In genomic region chr2:189552334-189552990, GRCh38 we compare ENCODE assay signal across 15 cellular contexts. TPM values are rescaled to one million over a fixed set of nuclear protein-coding genes. Genes with fewer than 3 reads are reported as not detected.
DNase-seq lines count a peak whose midpoint lies in the region; ATAC-seq, FAIRE-seq and TF ChIP-seq lines count a peak whose summit lies in the region.
"Had no signal": no experiment of that assay in that cellular context is flagged by ENCODE, and none has a peak within 500 bp of the region (broad histone marks: within the 10 kb centered on the region; RNA-seq: fewer than 3 reads in every experiment).

No MANE protein-coding gene starts in this region.

- no peak for DNase-seq in SK-N-MC (ENCODE audit: low read depth, low spot score)
- DNase-seq in dermis microvascular lymphatic vessel endothelial cell (ENCODE audit: low read depth in 2 of 2) = peak; percentile 83 to 92
- peak; percentile 65 for DNase-seq in HepG2 (ENCODE audit: low spot score)
- no peak for DNase-seq in spleen
- DNase-seq in medulla oblongata (ENCODE audit: extremely low spot score) = no peak
- no peak for DNase-seq in SK-N-DZ (ENCODE audit: low spot score)
- DNase-seq in stimulated activated CD4-positive, alpha-beta T cell treated with anti-CD3 and anti-CD28 coated beads, Interleukin-4, amount 100 ng/mL, for 4 hours = no peak
- DNase-seq: activated CD4-positive, alpha-beta T cell treated with anti-CD3 and anti-CD28 coated beads for 1 hour; activated naive CD8-positive, alpha-beta T cell treated with anti-CD3 and anti-CD28 coated beads, Interleukin-2, amount 10 ng/mL, durations not matched to agents 7 days and 5 days; H9; naive thymus-derived CD4-positive, alpha-beta T cell; NCI-H345; substantia nigra had no signal

- peak; percentile 29; the same call in 2 of the 3 replicates for ATAC-seq in HepG2
- ATAC-seq in GM19397 (IDR thresholded peaks at IDR 0.05; ENCODE audit: unreplicated experiment) = no peak
- ATAC-seq: naive thymus-derived CD4-positive, alpha-beta T cell had no signal

- in situ Hi-C loops in HepG2 (cut with HindIII; ENCODE audit: extremely low pct_ligation_motif_present, low pct_unique_long_range_greater_than_20kb) = no loop called here

- TF ChIP-seq EP300 in HepG2 (IDR thresholded peaks at IDR 0.05; ENCODE audit: low read depth in 2 of 2, low read length in 2 of 2) = no peak; a peak in 1 of 4 replicates
- TF ChIP-seq EP300 in HepG2 (CRISPR knock-in tag; IDR thresholded peaks at IDR 0.05; ENCODE audit: borderline replicate concordance) = no peak

- H3K9me3 ChIP-seq in SK-N-MC (ENCODE audit: low read depth, low read length) (no peaks in the 10 kb centered on the region), HepG2 (ENCODE audit: low read length) (no peaks in the 10 kb centered on the region), spleen (no peaks in the 10 kb centered on the region)

- TF ChIP-seq POLR2A in HepG2 (IDR thresholded peaks at IDR 0.05; ENCODE audit: insufficient read depth in 1 of 2, low read depth in 2 of 2, low read length in 2 of 2) (no peak), spleen (IDR thresholded peaks at IDR 0.05) (no peak)

- intact Hi-C loops in HepG2 (cut with micrococcal nuclease; ENCODE audit: unreplicated experiment) = loop anchor here (2.0 kb wide), 1 partner anchor 22 kb away; no protein-coding TSS in a partner anchor
- intact Hi-C loops in spleen (cut with DNase I; ENCODE audit: low total_unique reads) = no loop called here

- H3K4me3 ChIP-seq in SK-N-MC = no peak overlapping the region
- no peak overlapping the region for H3K4me3 ChIP-seq in HepG2 (replicated peaks in 1 of 3; ENCODE audit: insufficient read depth in 1 of 3, low read depth in 2 of 3, low read length in 3 of 3)
- no peak overlapping the region for H3K4me3 ChIP-seq in spleen

- peak overlapping the region; percentile 4; the same call in 1 of the 2 replicates for H3K4me2 ChIP-seq in HepG2 (ENCODE audit: low read depth, low read length)

- FAIRE-seq in HepG2 (lab: Jason Lieb, UNC) = no peak

- POLR2A ChIA-PET in HepG2 (lab: Yijun Ruan, JAX) = interaction anchor here (0.9 to 2.9 kb wide), 6 partner anchors 10 to 30 kb away, joined by 3 to 18 read pairs (median 8); partner anchors contain the start of gene SLC40A1

- no TSS peak for BruUV-seq in HepG2 (replicated peaks; lab: Mats Ljungman, UMichigan)

- no peak for TF ChIP-seq RAD21 in HepG2 (CRISPR knock-in tag; IDR thresholded peaks at IDR 0.05)

- CTCF ChIA-PET in HepG2 (lab: Yijun Ruan, JAX; ENCODE audit: low intra/inter-chr PET ratio, low total read pairs) = no interaction called here

- H3K27me3 ChIP-seq in HepG2 (ENCODE audit: control insufficient read depth in 1 of 2, insufficient read depth in 2 of 2, low read length in 2 of 2) (no peaks in the 10 kb centered on the region), spleen (replicated peaks in 1 of 7) (no peaks in the 10 kb centered on the region)
- H3K27me3 ChIP-seq: foreskin keratinocyte had no signal

- no peak overlapping the region for H3K9ac ChIP-seq in SK-N-MC (ENCODE audit: insufficient read length)
- no peak overlapping the region for H3K9ac ChIP-seq in HepG2 (ENCODE audit: insufficient read depth, low read depth, low read length)

- WGBS in HepG2 (ENCODE audit: low lambda C conversion rate) = 58% methylated on average over 6 of the region's 6 CpGs
- 27 to 57% (median 51%) methylated on average over 6 of the region's 6 CpGs for WGBS in spleen, 5 donors

- H4K20me1 ChIP-seq in HepG2 (ENCODE audit: insufficient read depth, low read length) = no peaks in the 10 kb centered on the region

- H3K27ac ChIP-seq in SK-N-MC (peak overlapping the region; percentile 37; the same call in 1 of the 2 replicates), HepG2 (ENCODE audit: extremely low read length, insufficient read depth, low read length) (peak overlapping the region; percentile 49), spleen (peak overlapping the region in 7 of 8 donors; percentile 55 to 72 (median 64))
- H3K27ac ChIP-seq: foreskin keratinocyte had no signal

- H3K4me1 ChIP-seq in HepG2 (ENCODE audit: insufficient read depth, low read length) (peaks cover 76% of the 10 kb centered on the region), spleen (peaks cover 0 to 15% (median 6%) of the 10 kb centered on the region in 6 donors)

- TF ChIP-seq CTCF in HepG2 (CRISPR knock-in tag; IDR thresholded peaks at IDR 0.05) (no peak), spleen (IDR thresholded peaks at IDR 0.05 in 8 of 11, conservative IDR thresholded peaks at IDR 0.05 in 3 of 11) (no peak)

- no peak overlapping the region for H2AFZ ChIP-seq in HepG2 (ENCODE audit: low read length)

- H3K79me2 ChIP-seq in HepG2 (ENCODE audit: insufficient read depth, low read length) = no peaks in the 10 kb centered on the region

- no peaks in the 10 kb centered on the region for H3K36me3 ChIP-seq in SK-N-MC (ENCODE audit: insufficient read depth, low read length)
- no peaks in the 10 kb centered on the region for H3K36me3 ChIP-seq in HepG2 (replicated peaks in 1 of 2; ENCODE audit: control insufficient read depth in 1 of 2, insufficient read depth in 2 of 2, low read length in 2 of 2)
- H3K36me3 ChIP-seq in spleen = no peaks in the 10 kb centered on the region

TF ChIP-seq in HepG2, 621 proteins besides CTCF, POLR2A, EP300 and RAD21 (continues in another document):
- TF ChIP-seq ZNF652 (CRISPR knock-in tag; IDR thresholded peaks at IDR 0.05; ENCODE audit: borderline replicate concordance, low read depth) (peak; percentile 56; the same call in 1 of the 2 replicates), SOX5 (CRISPR knock-in tag; IDR thresholded peaks at IDR 0.05; ENCODE audit: borderline replicate concordance) (peak; percentile 35; the same call in 1 of the 2 replicates), GATAD1 (CRISPR knock-in tag; IDR thresholded peaks at IDR 0.05) (0 out of 2 replicates have a peak, but pooled peaks have one; percentile 3), FOSL1 (CRISPR knock-in tag; IDR thresholded peaks at IDR 0.05; ENCODE audit: borderline replicate concordance) (no peak), SOX13 (IDR thresholded peaks at IDR 0.05) (no peak), SOX13 (CRISPR knock-in tag; conservative IDR thresholded peaks at IDR 0.05 in 1 of 2, IDR thresholded peaks at IDR 0.05 in 1 of 2) (peak in 1 of 2 experiments; percentile 60; a peak in 1 of 4 replicates), TFE3 (CRISPR knock-in tag; IDR thresholded peaks at IDR 0.05) (peak; percentile 84), DRAP1 (CRISPR knock-in tag; IDR thresholded peaks at IDR 0.05) (0 out of 2 replicates have a peak, but pooled peaks have one; percentile 10), CEBPG (CRISPR knock-in tag; IDR thresholded peaks at IDR 0.05) (peak; percentile 34), NFE2 (CRISPR knock-in tag; IDR thresholded peaks at IDR 0.05) (no peak), KMT2B (CRISPR knock-in tag; IDR thresholded peaks at IDR 0.05) (0 out of 2 replicates have a peak, but pooled peaks have one; percentile 16), ELF3 (CRISPR knock-in tag; IDR thresholded peaks at IDR 0.05) (0 out of 2 replicates have a peak, but pooled peaks have one; percentile 14), EHMT2 (IDR thresholded peaks at IDR 0.05; ENCODE audit: borderline replicate concordance, low read depth, low read length) (peak; percentile 62; the same call in 1 of the 2 replicates)

RNA-seq across cellular contexts. Expression of gene SLC40A1, which starts 28.1 kb away (rescaled TPM):
- total RNA-seq in dermis microvascular lymphatic vessel endothelial cell (105 and 319 TPM in 2 replicates), HepG2 (2016; rRNA removed; fragmentation: Illumina TruSeq; extraction: Trizol) (10.6 and 19.2 TPM in 2 replicates), spleen (100 to 1,000 TPM; 315 to 843 (median 492) TPM)
- 2.5 and 3.1 TPM in 2 replicates for total RNA-seq in HepG2 (2016; cell fraction: cytosol; rRNA removed; fragmentation: Illumina TruSeq; extraction: Trizol; ENCODE audit: low read depth)
- 10.6 and 17.6 TPM in 2 replicates for total RNA-seq in HepG2 (2016; cell fraction: insoluble cytoplasmic fraction; rRNA removed; fragmentation: Illumina TruSeq; extraction: Trizol)
- total RNA-seq in HepG2 (2016; cell fraction: membrane; rRNA removed; fragmentation: Illumina TruSeq; extraction: Trizol) = 20.1 and 24.4 TPM in 2 replicates
- 9.0 and 10.7 TPM in 2 replicates for total RNA-seq in HepG2 (2016; cell fraction: nucleus; rRNA removed; fragmentation: Illumina TruSeq; extraction: Trizol)
- polyA plus RNA-seq in HepG2 (2011; rRNA removed) (21.4 and 24.9 TPM in 2 replicates), spleen (100 to 1,000 TPM in 2 of 3 donors, 10 to 100 TPM in 1; 55.7 to 116 (median 102) TPM)
- 14.9 and 22.6 TPM in 2 replicates for polyA plus RNA-seq in HepG2 (2011; cell fraction: cytosol; rRNA removed)
- polyA plus RNA-seq in HepG2 (2011; cell fraction: nucleus; rRNA removed) = 12.3 and 12.6 TPM in 2 replicates
- polyA plus RNA-seq in HepG2 (2012) = 35.5 and 45.2 TPM in 2 replicates
- 3.4 and 3.6 TPM in 2 replicates for polyA plus RNA-seq in HepG2 (2016; cell fraction: cytosol; fragmentation: Illumina TruSeq; extraction: Trizol; ENCODE audit: low read depth)
- 19.5 and 21.2 TPM in 2 replicates for polyA plus RNA-seq in HepG2 (2016; cell fraction: insoluble cytoplasmic fraction; fragmentation: Illumina TruSeq; extraction: Trizol; ENCODE audit: low read depth)
- 19.1 and 22.9 TPM in 2 replicates for polyA plus RNA-seq in HepG2 (2016; cell fraction: membrane; fragmentation: Illumina TruSeq; extraction: Trizol; ENCODE audit: low read depth)
- polyA plus RNA-seq in HepG2 (2016; cell fraction: nucleus; fragmentation: Illumina TruSeq; extraction: Trizol; ENCODE audit: insufficient read depth, low read depth) = 12.8 and 14.3 TPM in 2 replicates
- 0.47 and 45.0 TPM in 2 replicates for polyA minus RNA-seq in HepG2 (2011; rRNA and poly(A)+ RNA removed; ENCODE audit: low replicate concordance)
- 26.4 and 29.2 TPM in 2 replicates for polyA minus RNA-seq in HepG2 (2011; cell fraction: cytosol; rRNA and poly(A)+ RNA removed)
- 33.1 and 37.5 TPM in 2 replicates for polyA minus RNA-seq in HepG2 (2011; cell fraction: nucleus; rRNA and poly(A)+ RNA removed)
- polyA plus RNA-seq in SK-N-DZ (2014; cell fraction: cytosol; rRNA removed) = 3.9 and 8.0 TPM in 2 replicates
- polyA plus RNA-seq in SK-N-DZ (2014; cell fraction: nucleus; rRNA removed) = 4.7 and 5.2 TPM in 2 replicates
- total RNA-seq: H9 had no signal

Comparison
In these comparisons a context has a peak if more than half of its experiments do, and no peak if none do; other contexts are left out.
1. DNase-seq: peak in dermis microvascular lymphatic vessel endothelial cell (2 of 2) and HepG2 (single experiment); none in SK-N-MC (single experiment), spleen (single experiment), medulla oblongata (single experiment), SK-N-DZ (single experiment) and stimulated activated CD4-positive, alpha-beta T cell treated with anti-CD3 and anti-CD28 coated beads, Interleukin-4, amount 100 ng/mL, for 4 hours (0 of 2).
2. Peak in every context shown above with its lines, with median percentiles within 50 percentile points of each other: H3K27ac ChIP-seq.